11 cellular contexts compared by ENCODE assay signal in genomic region chr2:236862961-236863728, GRCh38.
DNase-seq lines count a peak whose midpoint lies in the region; ATAC-seq and TF ChIP-seq lines count a peak whose summit lies in the region.
"Had no signal": no experiment of that assay in that cellular context is flagged by ENCODE, and none has a peak within 500 bp of the region (broad histone marks: within the 10 kb centered on the region; RNA-seq: fewer than 3 reads in every experiment).

No MANE protein-coding gene starts in this region.

- in situ Hi-C loops in GM13977 (cut with MboI; ENCODE audit: low pct_unique_long_range_greater_than_20kb, low sequenced_read_pairs, unreplicated experiment) = no loop called here

- H3K27me3 ChIP-seq in esophagus muscularis mucosa = no peaks in the 10 kb centered on the region
- no peaks in the 10 kb centered on the region for H3K27me3 ChIP-seq in stomach

- H3K36me3 ChIP-seq in esophagus muscularis mucosa (no peaks in the 10 kb centered on the region), stomach (no peaks in the 10 kb centered on the region)

- WGBS in esophagus muscularis mucosa = 78% methylated on average over 9 of the region's 9 CpGs
- 81 to 93% (median 90%) methylated on average over 9 of the region's 9 CpGs for WGBS in stomach, 5 donors

- CTCF ChIA-PET in activated CD8-positive, alpha-beta T cell treated with anti-CD3 and anti-CD28 coated beads, Interleukin-2, amount 10 ng/mL, durations not matched to agents 7 days and 5 days (lab: Charles Lee) = no interaction called here

- no peaks in the 10 kb centered on the region for H3K27me3 Mint-ChIP-seq in activated CD8-positive, alpha-beta T cell treated with anti-CD3 and anti-CD28 coated beads, Interleukin-2, amount 10 ng/mL, durations not matched to agents 7 days and 5 days (ENCODE audit: low read depth)

- peak; percentile 15 for DNase-seq in activated CD8-positive, alpha-beta memory T cell treated with anti-CD3 and anti-CD28 coated beads for 24 hours
- DNase-seq in activated CD8-positive, alpha-beta memory T cell treated with anti-CD3 and anti-CD28 coated beads, Interleukin-2, amount 50 U/mL, for 4 hours = no peak
- DNase-seq in esophagus muscularis mucosa (ENCODE audit: extremely low spot score) (peak; percentile 83), stomach (peak; percentile 14), GM13977 (ENCODE audit: low spot score) (no peak), T1000 (lab: John Stamatoyannopoulos, UW) (no peak)
- DNase-seq in activated CD8-positive, alpha-beta T cell treated with anti-CD3 and anti-CD28 coated beads, Interleukin-2, amount 10 ng/mL, durations not matched to agents 7 days and 5 days = no peak
- DNase-seq: 8988T, mucosa of descending colon had no signal

- intact Hi-C loops in esophagus muscularis mucosa (cut with DNase I) = no loop called here
- intact Hi-C loops in stomach (cut with DNase I; ENCODE audit: low total_unique reads) = no loop called here

- H3K9me3 Mint-ChIP-seq in activated CD8-positive, alpha-beta T cell treated with anti-CD3 and anti-CD28 coated beads, Interleukin-2, amount 10 ng/mL, durations not matched to agents 7 days and 5 days (ENCODE audit: insufficient read depth) = no peaks in the 10 kb centered on the region
- H3K9me3 Mint-ChIP-seq: stimulated activated effector memory CD8-positive, alpha-beta T cell treated with anti-CD3 and anti-CD28 coated beads, Interleukin-12 subunit alpha, Interleukin-12 subunit beta, amount 100 ng/mL, for 72 hours had no signal

- H3K4me1 ChIP-seq in esophagus muscularis mucosa = no peaks in the 10 kb centered on the region
- H3K4me1 ChIP-seq in stomach = no peaks in the 10 kb centered on the region

- no peaks in the 10 kb centered on the region for H3K36me3 Mint-ChIP-seq in activated CD8-positive, alpha-beta T cell treated with anti-CD3 and anti-CD28 coated beads, Interleukin-2, amount 10 ng/mL, durations not matched to agents 7 days and 5 days (ENCODE audit: low read depth)
- H3K36me3 Mint-ChIP-seq: stimulated activated effector memory CD8-positive, alpha-beta T cell treated with anti-CD3 and anti-CD28 coated beads, Interleukin-12 subunit alpha, Interleukin-12 subunit beta, amount 100 ng/mL, for 72 hours had no signal

- H3K27ac ChIP-seq in esophagus muscularis mucosa (replicated peaks in 1 of 4) (no peak overlapping the region), stomach (no peak overlapping the region)

- POLR2A ChIA-PET in activated CD8-positive, alpha-beta T cell treated with anti-CD3 and anti-CD28 coated beads, Interleukin-2, amount 10 ng/mL, durations not matched to agents 7 days and 5 days (lab: Charles Lee) = no interaction called here

- TF ChIP-seq POLR2A in esophagus muscularis mucosa (IDR thresholded peaks at IDR 0.05; ENCODE audit: low read depth) (no peak), stomach (IDR thresholded peaks at IDR 0.05) (no peak)

- no peak overlapping the region for H3K4me3 Mint-ChIP-seq in activated CD8-positive, alpha-beta T cell treated with anti-CD3 and anti-CD28 coated beads, Interleukin-2, amount 10 ng/mL, durations not matched to agents 7 days and 5 days
- H3K4me3 Mint-ChIP-seq: stimulated activated effector memory CD8-positive, alpha-beta T cell treated with anti-CD3 and anti-CD28 coated beads, Interleukin-12 subunit alpha, Interleukin-12 subunit beta, amount 100 ng/mL, for 72 hours had no signal

- H3K9me3 ChIP-seq in esophagus muscularis mucosa (peaks cover 0 to 5% (median 0%) of the 10 kb centered on the region in 4 donors), stomach (peaks cover 0 to 13% (median 10%) of the 10 kb centered on the region in 4 donors)
- H3K9me3 ChIP-seq: mucosa of descending colon had no signal

- ATAC-seq in HG03469 (IDR thresholded peaks at IDR 0.05; ENCODE audit: unreplicated experiment) = peak; percentile 70
- ATAC-seq in activated CD8-positive, alpha-beta T cell treated with anti-CD3 and anti-CD28 coated beads, Interleukin-2, amount 10 ng/mL, durations not matched to agents 7 days and 5 days = no peak
- ATAC-seq: mucosa of descending colon had no signal

- H3K4me1 Mint-ChIP-seq in activated CD8-positive, alpha-beta T cell treated with anti-CD3 and anti-CD28 coated beads, Interleukin-2, amount 10 ng/mL, durations not matched to agents 7 days and 5 days (ENCODE audit: low read depth) = no peaks in the 10 kb centered on the region
- H3K4me1 Mint-ChIP-seq: stimulated activated effector memory CD8-positive, alpha-beta T cell treated with anti-CD3 and anti-CD28 coated beads, Interleukin-12 subunit alpha, Interleukin-12 subunit beta, amount 100 ng/mL, for 72 hours had no signal

- TF ChIP-seq CTCF in esophagus muscularis mucosa (IDR thresholded peaks at IDR 0.05) (no peak), stomach (IDR thresholded peaks at IDR 0.05) (no peak), GM13977 (IDR thresholded peaks at IDR 0.05; ENCODE audit: extremely low read depth, insufficient read depth, missing control alignments) (no peak)

- no peak overlapping the region for H3K27ac Mint-ChIP-seq in activated CD8-positive, alpha-beta T cell treated with anti-CD3 and anti-CD28 coated beads, Interleukin-2, amount 10 ng/mL, durations not matched to agents 7 days and 5 days
- H3K27ac Mint-ChIP-seq: stimulated activated effector memory CD8-positive, alpha-beta T cell treated with anti-CD3 and anti-CD28 coated beads, Interleukin-12 subunit alpha, Interleukin-12 subunit beta, amount 100 ng/mL, for 72 hours had no signal

- no peak overlapping the region for H3K4me3 ChIP-seq in esophagus muscularis mucosa
- H3K4me3 ChIP-seq in stomach = no peak overlapping the region
- H3K4me3 ChIP-seq: mucosa of descending colon had no signal

- no peak for TF ChIP-seq EP300 in esophagus muscularis mucosa (IDR thresholded peaks at IDR 0.05)
- TF ChIP-seq EP300 in stomach (IDR thresholded peaks at IDR 0.05) = no peak

Comparison
In these comparisons a context has a peak if more than half of its experiments do, and no peak if none do; other contexts are left out.
1. DNase-seq: peak in activated CD8-positive, alpha-beta memory T cell treated with anti-CD3 and anti-CD28 coated beads for 24 hours (single experiment), esophagus muscularis mucosa (single experiment) and stomach (single experiment); none in activated CD8-positive, alpha-beta memory T cell treated with anti-CD3 and anti-CD28 coated beads, Interleukin-2, amount 50 U/mL, for 4 hours (single experiment), GM13977 (single experiment), T1000 (single experiment) and activated CD8-positive, alpha-beta T cell treated with anti-CD3 and anti-CD28 coated beads, Interleukin-2, amount 10 ng/mL, durations not matched to agents 7 days and 5 days (single experiment).